Comparison of ENCODE assay signal across 1 cellular context in the genomic region with DNA sequence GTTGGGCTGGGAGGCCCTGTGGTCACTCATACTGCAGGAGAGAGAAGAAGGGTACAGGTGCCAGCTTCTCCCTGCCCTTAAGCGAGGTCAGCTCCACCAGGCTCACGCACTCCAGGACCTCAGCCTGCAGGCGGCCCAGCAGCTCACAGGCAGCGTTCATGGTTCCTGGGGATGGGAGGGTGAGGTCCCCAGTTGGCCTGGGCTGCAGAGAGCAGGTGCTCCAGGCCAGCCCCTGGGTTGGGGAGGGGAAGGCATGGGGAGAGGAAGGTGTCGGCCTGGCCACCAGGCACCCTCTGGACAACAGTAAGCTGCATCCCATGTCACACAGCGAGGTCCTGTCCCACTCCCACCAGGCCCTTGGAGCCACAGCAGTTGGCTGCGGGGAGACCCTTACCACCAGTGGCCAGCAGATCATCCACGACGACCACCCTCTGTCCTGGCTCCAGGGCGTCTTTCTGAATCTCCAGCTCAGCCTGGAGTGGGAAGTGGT.
A peak's percentile ranks its signal among the peaks of the same experiment; 100 is the strongest.
TF ChIP-seq lines count a peak whose summit lies in the region.

No MANE protein-coding gene starts in this region.

TF ChIP-seq in HepG2, 621 proteins besides CTCF, POLR2A, EP300 and RAD21 (continued from another document):
- TF ChIP-seq, protein P1, sequence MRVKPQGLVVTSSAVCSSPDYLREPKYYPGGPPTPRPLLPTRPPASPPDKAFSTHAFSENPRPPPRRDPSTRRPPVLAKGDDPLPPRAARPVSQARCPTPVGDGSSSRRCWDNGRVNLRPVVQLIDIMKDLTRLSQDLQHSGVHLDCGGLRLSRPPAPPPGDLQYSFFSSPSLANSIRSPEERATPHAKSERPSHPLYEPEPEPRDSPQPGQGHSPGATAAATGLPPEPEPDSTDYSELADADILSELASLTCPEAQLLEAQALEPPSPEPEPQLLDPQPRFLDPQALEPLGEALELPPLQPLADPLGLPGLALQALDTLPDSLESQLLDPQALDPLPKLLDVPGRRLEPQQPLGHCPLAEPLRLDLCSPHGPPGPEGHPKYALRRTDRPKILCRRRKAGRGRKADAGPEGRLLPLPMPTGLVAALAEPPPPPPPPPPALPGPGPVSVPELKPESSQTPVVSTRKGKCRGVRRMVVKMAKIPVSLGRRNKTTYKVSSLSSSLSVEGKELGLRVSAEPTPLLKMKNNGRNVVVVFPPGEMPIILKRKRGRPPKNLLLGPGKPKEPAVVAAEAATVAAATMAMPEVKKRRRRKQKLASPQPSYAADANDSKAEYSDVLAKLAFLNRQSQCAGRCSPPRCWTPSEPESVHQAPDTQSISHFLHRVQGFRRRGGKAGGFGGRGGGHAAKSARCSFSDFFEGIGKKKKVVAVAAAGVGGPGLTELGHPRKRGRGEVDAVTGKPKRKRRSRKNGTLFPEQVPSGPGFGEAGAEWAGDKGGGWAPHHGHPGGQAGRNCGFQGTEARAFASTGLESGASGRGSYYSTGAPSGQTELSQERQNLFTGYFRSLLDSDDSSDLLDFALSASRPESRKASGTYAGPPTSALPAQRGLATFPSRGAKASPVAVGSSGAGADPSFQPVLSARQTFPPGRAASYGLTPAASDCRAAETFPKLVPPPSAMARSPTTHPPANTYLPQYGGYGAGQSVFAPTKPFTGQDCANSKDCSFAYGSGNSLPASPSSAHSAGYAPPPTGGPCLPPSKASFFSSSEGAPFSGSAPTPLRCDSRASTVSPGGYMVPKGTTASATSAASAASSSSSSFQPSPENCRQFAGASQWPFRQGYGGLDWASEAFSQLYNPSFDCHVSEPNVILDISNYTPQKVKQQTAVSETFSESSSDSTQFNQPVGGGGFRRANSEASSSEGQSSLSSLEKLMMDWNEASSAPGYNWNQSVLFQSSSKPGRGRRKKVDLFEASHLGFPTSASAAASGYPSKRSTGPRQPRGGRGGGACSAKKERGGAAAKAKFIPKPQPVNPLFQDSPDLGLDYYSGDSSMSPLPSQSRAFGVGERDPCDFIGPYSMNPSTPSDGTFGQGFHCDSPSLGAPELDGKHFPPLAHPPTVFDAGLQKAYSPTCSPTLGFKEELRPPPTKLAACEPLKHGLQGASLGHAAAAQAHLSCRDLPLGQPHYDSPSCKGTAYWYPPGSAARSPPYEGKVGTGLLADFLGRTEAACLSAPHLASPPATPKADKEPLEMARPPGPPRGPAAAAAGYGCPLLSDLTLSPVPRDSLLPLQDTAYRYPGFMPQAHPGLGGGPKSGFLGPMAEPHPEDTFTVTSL (CRISPR knock-in tag; IDR thresholded peaks at IDR 0.05; ENCODE audit: borderline replicate concordance): no peak
- TF ChIP-seq POLR2AphosphoS5 (IDR thresholded peaks at IDR 0.05; ENCODE audit: low read depth, low read length) (peak; percentile 60), AGO1 (IDR thresholded peaks at IDR 0.05; ENCODE audit: low read depth, low read length, poor library complexity, severe bottlenecking) (peak; percentile 84), PRMT3 (CRISPR knock-in tag; IDR thresholded peaks at IDR 0.05; ENCODE audit: borderline replicate concordance, low read depth) (peak; percentile 92), TMF1 (CRISPR knock-in tag; IDR thresholded peaks at IDR 0.05; ENCODE audit: low read depth) (0 out of 2 replicates have a peak, but pooled peaks have one; percentile 22), GFI1 (CRISPR knock-in tag; IDR thresholded peaks at IDR 0.05; ENCODE audit: borderline replicate concordance) (no peak), NFATC3 (CRISPR knock-in tag; IDR thresholded peaks at IDR 0.05) (no peak), MEIS1 (CRISPR knock-in tag; IDR thresholded peaks at IDR 0.05; ENCODE audit: borderline replicate concordance) (no peak), ATAD3A (CRISPR knock-in tag; IDR thresholded peaks at IDR 0.05) (no peak), HOXA5 (CRISPR knock-in tag; IDR thresholded peaks at IDR 0.05) (no peak), KDM1A (CRISPR knock-in tag; IDR thresholded peaks at IDR 0.05) (no peak), ZNF766 (CRISPR knock-in tag; IDR thresholded peaks at IDR 0.05; ENCODE audit: borderline replicate concordance) (no peak), ZNF484 (CRISPR knock-in tag; IDR thresholded peaks at IDR 0.05; ENCODE audit: borderline replicate concordance, low read depth) (no peak), ZNF225 (CRISPR knock-in tag; IDR thresholded peaks at IDR 0.05) (no peak), SALL1 (CRISPR knock-in tag; IDR thresholded peaks at IDR 0.05) (no peak), PHB2 (IDR thresholded peaks at IDR 0.05; ENCODE audit: partially characterized antibody) (no peak)
- TF ChIP-seq, protein P2, sequence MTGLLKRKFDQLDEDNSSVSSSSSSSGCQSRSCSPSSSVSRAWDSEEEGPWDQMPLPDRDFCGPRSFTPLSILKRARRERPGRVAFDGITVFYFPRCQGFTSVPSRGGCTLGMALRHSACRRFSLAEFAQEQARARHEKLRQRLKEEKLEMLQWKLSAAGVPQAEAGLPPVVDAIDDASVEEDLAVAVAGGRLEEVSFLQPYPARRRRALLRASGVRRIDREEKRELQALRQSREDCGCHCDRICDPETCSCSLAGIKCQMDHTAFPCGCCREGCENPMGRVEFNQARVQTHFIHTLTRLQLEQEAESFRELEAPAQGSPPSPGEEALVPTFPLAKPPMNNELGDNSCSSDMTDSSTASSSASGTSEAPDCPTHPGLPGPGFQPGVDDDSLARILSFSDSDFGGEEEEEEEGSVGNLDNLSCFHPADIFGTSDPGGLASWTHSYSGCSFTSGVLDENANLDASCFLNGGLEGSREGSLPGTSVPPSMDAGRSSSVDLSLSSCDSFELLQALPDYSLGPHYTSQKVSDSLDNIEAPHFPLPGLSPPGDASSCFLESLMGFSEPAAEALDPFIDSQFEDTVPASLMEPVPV (CRISPR knock-in tag; IDR thresholded peaks at IDR 0.05): no peak
- TF ChIP-seq, protein P3, sequence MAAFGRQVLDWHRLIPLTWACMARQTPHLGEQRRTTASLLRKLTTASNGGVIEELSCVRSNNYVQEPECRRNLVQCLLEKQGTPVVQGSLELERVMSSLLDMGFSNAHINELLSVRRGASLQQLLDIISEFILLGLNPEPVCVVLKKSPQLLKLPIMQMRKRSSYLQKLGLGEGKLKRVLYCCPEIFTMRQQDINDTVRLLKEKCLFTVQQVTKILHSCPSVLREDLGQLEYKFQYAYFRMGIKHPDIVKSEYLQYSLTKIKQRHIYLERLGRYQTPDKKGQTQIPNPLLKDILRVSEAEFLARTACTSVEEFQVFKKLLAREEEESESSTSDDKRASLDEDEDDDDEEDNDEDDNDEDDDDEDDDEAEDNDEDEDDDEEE (CRISPR knock-in tag; IDR thresholded peaks at IDR 0.05): no peak
- TF ChIP-seq, protein P4, sequence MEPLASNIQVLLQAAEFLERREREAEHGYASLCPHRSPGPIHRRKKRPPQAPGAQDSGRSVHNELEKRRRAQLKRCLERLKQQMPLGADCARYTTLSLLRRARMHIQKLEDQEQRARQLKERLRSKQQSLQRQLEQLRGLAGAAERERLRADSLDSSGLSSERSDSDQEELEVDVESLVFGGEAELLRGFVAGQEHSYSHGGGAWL (CRISPR knock-in tag; IDR thresholded peaks at IDR 0.05): no peak
TF ChIP-seq in HepG2: peak in this region for 19.
